In genomic region chr14:64676410-64677008, GRCh38 we compare ENCODE assay signal across 25 cellular contexts. TPM values are rescaled to one million over a fixed set of nuclear protein-coding genes. Genes with fewer than 3 reads are reported as not detected.
DNase-seq lines count a peak whose midpoint lies in the region; ATAC-seq, FAIRE-seq and TF ChIP-seq lines count a peak whose summit lies in the region.
"Had no signal": no experiment of that assay in that cellular context is flagged by ENCODE, and none has a peak within 500 bp of the region (broad histone marks: within the 10 kb centered on the region; RNA-seq: fewer than 3 reads in every experiment).

No MANE protein-coding gene starts in this region.

- H3K9me3 Mint-ChIP-seq in T-helper 1 cell treated with Interleukin-12 subunit alpha and Interleukin-12 subunit beta and Interleukin-4 antibody, amounts not matched to agents 30 μg/mL and 1 μg/mL, for 36 hours: peaks cover 10% of the 10 kb centered on the region
- no peaks in the 10 kb centered on the region for H3K9me3 Mint-ChIP-seq in Calu3 (ENCODE audit: low read depth, unreplicated experiment)
- H3K9me3 Mint-ChIP-seq: activated CD8-positive, alpha-beta T cell treated with anti-CD3 and anti-CD28 coated beads for 36 hours; brain; IgD-negative memory B cell had no signal

- no peak overlapping the region for H3K18ac ChIP-seq in trophoblast cell (ENCODE audit: low read length)

- H3K79me1 ChIP-seq in trophoblast cell (ENCODE audit: low read length): peaks cover 4% of the 10 kb centered on the region

- H3K27me3 Mint-ChIP-seq in T-helper 1 cell treated with Interleukin-12 subunit alpha and Interleukin-12 subunit beta and Interleukin-4 antibody, amounts not matched to agents 30 μg/mL and 1 μg/mL, for 36 hours (ENCODE audit: low read depth): peaks cover 7% of the 10 kb centered on the region
- H3K27me3 Mint-ChIP-seq in Calu3 (ENCODE audit: unreplicated experiment): no peaks in the 10 kb centered on the region
- H3K27me3 Mint-ChIP-seq: activated CD8-positive, alpha-beta T cell treated with anti-CD3 and anti-CD28 coated beads for 36 hours had no signal

- no peak overlapping the region for H4K8ac ChIP-seq in trophoblast cell (ENCODE audit: low read depth, low read length)

- TF ChIP-seq RAD21 in GM12878 (IDR thresholded peaks at IDR 0.05; ENCODE audit: insufficient read depth, low read depth, low read length): no peak

- peak overlapping the region; percentile 45 for H4K91ac ChIP-seq in trophoblast cell (ENCODE audit: low read depth, low read length)

- H3K27me3 ChIP-seq in GM12878 (replicated peaks in 1 of 2; ENCODE audit: control insufficient read depth in 2 of 2, insufficient read depth in 2 of 2, low read length in 1 of 2): no peaks in the 10 kb centered on the region
- H3K27me3 ChIP-seq in trophoblast cell (ENCODE audit: insufficient read depth, low read length): no peaks in the 10 kb centered on the region
- H3K27me3 ChIP-seq: adrenal gland, heart left ventricle, MG63 had no signal

- peak overlapping the region; percentile 33 for H3K27ac Mint-ChIP-seq in T-helper 1 cell treated with Interleukin-12 subunit alpha and Interleukin-12 subunit beta and Interleukin-4 antibody, amounts not matched to agents 30 μg/mL and 1 μg/mL, for 36 hours
- no peak overlapping the region for H3K27ac Mint-ChIP-seq in Calu3 (ENCODE audit: unreplicated experiment)
- H3K27ac Mint-ChIP-seq: activated CD8-positive, alpha-beta T cell treated with anti-CD3 and anti-CD28 coated beads for 36 hours; IgD-negative memory B cell had no signal

- H2BK5ac ChIP-seq in trophoblast cell (ENCODE audit: low read depth, low read length, poor library complexity): no peak overlapping the region

- RAD21 ChIA-PET in GM12878 (lab: Charles Lee; ENCODE audit: unreplicated experiment): no interaction called here

- SMC1A ChIA-PET in GM12878 (lab: Charles Lee; ENCODE audit: uncharacterized antibody, unreplicated experiment): interaction anchor here (0.7 to 1.6 kb wide), 2 partner anchors 13 to 82 kb away, joined by 3 to 4 read pairs; no protein-coding TSS in a partner anchor

- 5% methylated on average over 3 of the region's 3 CpGs for WGBS in GM12878 (ENCODE audit: insufficient coverage, insufficient replicate concordance, low lambda C conversion rate, missing lambda C conversion rate)
- no CpG with 5 or more reads among the region's 3 CpGs for WGBS in trophoblast cell (ENCODE audit: extremely low coverage, insufficient coverage, insufficient read length)

- H3K4me3 Mint-ChIP-seq in T-helper 1 cell treated with Interleukin-12 subunit alpha and Interleukin-12 subunit beta and Interleukin-4 antibody, amounts not matched to agents 30 μg/mL and 1 μg/mL, for 36 hours: no peak overlapping the region
- no peak overlapping the region for H3K4me3 Mint-ChIP-seq in Calu3 (ENCODE audit: low read depth, unreplicated experiment)
- H3K4me3 Mint-ChIP-seq: activated CD8-positive, alpha-beta T cell treated with anti-CD3 and anti-CD28 coated beads for 36 hours; brain; IgD-negative memory B cell had no signal

- POLR2A ChIA-PET in GM12878 (lab: Charles Lee): interaction anchor here (0.6 to 1.1 kb wide), 3 partner anchors 14 to 123 kb away, joined by 4 read pairs; no protein-coding TSS in a partner anchor

- no peak overlapping the region for H4K12ac ChIP-seq in trophoblast cell (ENCODE audit: low read depth, low read length)

- peaks cover 20% of the 10 kb centered on the region for H3K36me3 Mint-ChIP-seq in T-helper 1 cell treated with Interleukin-12 subunit alpha and Interleukin-12 subunit beta and Interleukin-4 antibody, amounts not matched to agents 30 μg/mL and 1 μg/mL, for 36 hours (ENCODE audit: low read depth)
- H3K36me3 Mint-ChIP-seq in Calu3 (ENCODE audit: insufficient read depth, unreplicated experiment): no peaks in the 10 kb centered on the region
- H3K36me3 Mint-ChIP-seq: brain, IgD-negative memory B cell had no signal

- no peak overlapping the region for H2BK120ac ChIP-seq in trophoblast cell (ENCODE audit: insufficient read depth, low read length, poor library complexity)

- H3K4me3 ChIP-seq in GM12878 (no peak overlapping the region), trophoblast cell (ENCODE audit: low read depth, low read length) (no peak overlapping the region)
- H3K4me3 ChIP-seq: adrenal gland, heart left ventricle, MG63 had no signal

- DNase-seq in T-helper 1 cell (no peak), KBM-7 (peak; percentile 54), GM12878 (ENCODE audit: low read depth, low spot score) (no peak), trophoblast cell (no peak), Calu3 (no peak)
- DNase-seq: activated CD8-positive, alpha-beta T cell treated with anti-CD3 and anti-CD28 coated beads for 36 hours; activated naive CD4-positive, alpha-beta T cell; activated T-cell treated with anti-CD3 and anti-CD28 coated beads, Interleukin-2, amount 50 U/mL, for 1 hour; adrenal gland; DMS79; effector CD4-positive, alpha-beta T cell; erythroblast; heart left ventricle; MG63; NCI-H2029; NCI-H2227 treated with DMSO at 0.1 percent for 48 hours; occipital lobe; SK-N-SH; T-helper 9 cell had no signal

- peak; percentile 13 for FAIRE-seq in GM12878 (lab: Jason Lieb, UNC)

- TF ChIP-seq EP300 in GM12878 (IDR thresholded peaks at IDR 0.05; ENCODE audit: borderline replicate concordance in 1 of 2, control insufficient read depth in 1 of 2, low read depth in 2 of 2, low read length in 2 of 2): no peak

- H3K14ac ChIP-seq in trophoblast cell (ENCODE audit: low read length): no peak overlapping the region

- ATAC-seq in GM12878 (peak; percentile 60), GM21528 (IDR thresholded peaks at IDR 0.05; ENCODE audit: low FRiP score, unreplicated experiment) (no peak), GM19328 (IDR thresholded peaks at IDR 0.05; ENCODE audit: unreplicated experiment) (no peak)
- ATAC-seq: activated CD8-positive, alpha-beta T cell treated with anti-CD3 and anti-CD28 coated beads for 36 hours; HCT116; heart left ventricle had no signal

- H2AK5ac ChIP-seq in trophoblast cell (ENCODE audit: low read length): no peak overlapping the region

- no peak overlapping the region for H2BK12ac ChIP-seq in trophoblast cell (ENCODE audit: low read length)

- BruUV-seq in GM12878 (replicated peaks; lab: Mats Ljungman, UMichigan) (no TSS peak), Calu3 (replicated peaks; lab: Mats Ljungman, UMichigan) (no TSS peak)

- no peak overlapping the region for H3K9ac ChIP-seq in GM12878 (ENCODE audit: control insufficient read depth, insufficient read depth, low read length)
- H3K9ac ChIP-seq in trophoblast cell (ENCODE audit: low read length): no peak overlapping the region
- H3K9ac ChIP-seq: SK-N-SH had no signal

- H4K20me1 ChIP-seq in GM12878 (ENCODE audit: control insufficient read depth, insufficient read depth): no peaks in the 10 kb centered on the region

- intact Hi-C loops in GM12878 (cut with micrococcal nuclease; ENCODE audit: unreplicated experiment) (loop anchor here (10.0 kb wide), 1 partner anchor 308 kb away; the partner anchor contains the start of gene FNTB), Calu3 (cut with micrococcal nuclease; ENCODE audit: unreplicated experiment) (no loop called here)

- peaks cover 52% of the 10 kb centered on the region for H3K4me1 Mint-ChIP-seq in T-helper 1 cell treated with Interleukin-12 subunit alpha and Interleukin-12 subunit beta and Interleukin-4 antibody, amounts not matched to agents 30 μg/mL and 1 μg/mL, for 36 hours (ENCODE audit: low read depth)
- H3K4me1 Mint-ChIP-seq in Calu3 (ENCODE audit: low read depth, unreplicated experiment): peaks cover 9% of the 10 kb centered on the region

- H3K79me2 ChIP-seq in GM12878 (ENCODE audit: control insufficient read depth, insufficient read depth, low read length) (no peaks in the 10 kb centered on the region), trophoblast cell (ENCODE audit: control insufficient read depth, insufficient read depth, low read length, poor library complexity) (peaks cover 2% of the 10 kb centered on the region)

- TF ChIP-seq POLR2A in GM12878 (IDR thresholded peaks at IDR 0.05; ENCODE audit: low read depth, low read length): no peak

- no peak overlapping the region for H3K4ac ChIP-seq in trophoblast cell (ENCODE audit: low read depth, low read length)

- H3K4me1 ChIP-seq in GM12878 (ENCODE audit: control insufficient read depth, insufficient read depth, low read length) (peaks cover 6% of the 10 kb centered on the region), trophoblast cell (ENCODE audit: control insufficient read depth in 1 of 2, insufficient read depth in 2 of 2, low read length in 2 of 2) (peaks cover 4 to 6% of the 10 kb centered on the region in 2 experiments)
- H3K4me1 ChIP-seq: adrenal gland had no signal

- no peaks in the 10 kb centered on the region; the same call in 2 of the 3 replicates for H3K9me3 ChIP-seq in GM12878 (replicated peaks; ENCODE audit: control insufficient read depth, insufficient read depth, low read length)
- no peaks in the 10 kb centered on the region for H3K9me3 ChIP-seq in trophoblast cell (ENCODE audit: insufficient read depth, low read depth, low read length)
- H3K9me3 ChIP-seq: adrenal gland, heart left ventricle, MG63, SK-N-SH had no signal

- TF ChIP-seq CTCF in GM12878 (IDR thresholded peaks at IDR 0.05 in 2 of 3, conservative IDR thresholded peaks at IDR 0.05 in 1 of 3; ENCODE audit: control insufficient read depth in 2 of 3, extremely low read depth in 1 of 3, insufficient read depth in 1 of 3, low read depth in 3 of 3, low read length in 3 of 3): no peak
- TF ChIP-seq CTCF in Calu3 (IDR thresholded peaks at IDR 0.05; ENCODE audit: unreplicated experiment): no peak

- H2AFZ ChIP-seq in GM12878 (ENCODE audit: control insufficient read depth, low read depth, low read length): no peak overlapping the region
- no peak overlapping the region for H2AFZ ChIP-seq in trophoblast cell (ENCODE audit: insufficient read depth, low read length, poor library complexity)

- H3K4me2 ChIP-seq in GM12878 (ENCODE audit: control insufficient read depth, insufficient read depth) (no peak overlapping the region), trophoblast cell (ENCODE audit: low read length) (no peak overlapping the region)
- H3K4me2 ChIP-seq: SK-N-SH had no signal

- H3K27ac ChIP-seq in GM12878 (ENCODE audit: control insufficient read depth, insufficient read depth): no peak overlapping the region
- H3K27ac ChIP-seq in trophoblast cell (ENCODE audit: low read depth, low read length): no peak overlapping the region
- H3K27ac ChIP-seq: adrenal gland, heart left ventricle had no signal

- no peak overlapping the region for H3K23ac ChIP-seq in trophoblast cell (ENCODE audit: low read length)

- H3K36me3 ChIP-seq in GM12878 (ENCODE audit: control insufficient read depth in 2 of 2, insufficient read depth in 2 of 2, low read length in 1 of 2) (no peaks in the 10 kb centered on the region), trophoblast cell (ENCODE audit: control insufficient read depth in 1 of 2, insufficient read depth in 2 of 2, low read length in 2 of 2) (no peaks in the 10 kb centered on the region)
- H3K36me3 ChIP-seq: adrenal gland, heart left ventricle, MG63 had no signal

- in situ Hi-C loops in KBM-7 (cut with MboI; ENCODE audit: low pct_unique_long_range_greater_than_20kb, low sequenced_read_pairs): loop anchor here (10.0 kb wide), 1 partner anchor 88 kb away; no protein-coding TSS in a partner anchor
- in situ Hi-C loops in GM12878 (cut with MboI): no loop called here

- CTCF ChIA-PET in GM12878 (lab: Yijun Ruan, JAX): interaction anchor here (1.6 to 9.8 kb wide), 2 partner anchors 85 to 90 kb away, joined by 3 to 69 read pairs; no protein-coding TSS in a partner anchor
- CTCF ChIA-PET in Calu3 (lab: Charles Lee): interaction anchor here (1.2 kb wide), 1 partner anchor 86 kb away, joined by 3 read pairs; no protein-coding TSS in a partner anchor

RNA-seq across cellular contexts. Expression of gene PLEKHG3, which starts 27.7 kb away (rescaled TPM):
- total RNA-seq in GM12878 (2013; cell fraction: nucleolus; rRNA removed): 0.44 and 0.88 TPM in 2 replicates
- total RNA-seq in GM12878 (2014; rRNA removed) (0.05 TPM in 1 of 2 replicates, not detected in the other), GM12878 (2014; rRNA removed; fragmentation: Illumina TruSeq; extraction: Trizol) (not detected in 2 replicates), GM12878 (2021) (0.32 and 0.64 TPM in 2 replicates), Calu3 (2022) (39.0 and 53.6 TPM in 2 replicates)
- polyA plus RNA-seq in GM12878 (2011; ENCODE audit: low read depth): not detected
- polyA plus RNA-seq in GM12878 (2011; rRNA removed) (0.37 and 0.73 TPM in 2 replicates), GM12878 (2014; fragmentation: Illumina TruSeq; extraction: Trizol) (0.03 TPM in 1 of 2 replicates, not detected in the other), GM12878 (2014; fragmentation: Nextera tagmentation; extraction: Ambion mirVana) (not detected), GM12878 (2014; rRNA removed) (0.05 and 0.06 TPM in 2 replicates), GM12878 (2016; fragmentation: Nextera tagmentation; extraction: Ambion mirVana) (under 1 TPM in 1 of 2 experiments, not detected in 1; 0.07 TPM)
- polyA plus RNA-seq in GM12878 (2011; cell fraction: cytosol; rRNA removed): 0.65 and 0.66 TPM in 2 replicates
- polyA plus RNA-seq in GM12878 (2011; cell fraction: nucleus; rRNA removed): 2.0 and 2.6 TPM in 2 replicates
- 0.15 TPM in 1 of 2 replicates, not detected in the other for polyA plus RNA-seq in GM12878 (2012)
- 1.4 and 1.6 TPM in 2 replicates for polyA minus RNA-seq in GM12878 (2011; rRNA and poly(A)+ RNA removed)
- polyA minus RNA-seq in GM12878 (2011; cell fraction: cytosol; rRNA and poly(A)+ RNA removed): 0.27 and 3.2 TPM in 2 replicates
- 0.85 and 1.1 TPM in 2 replicates for polyA minus RNA-seq in GM12878 (2011; cell fraction: nucleus; rRNA and poly(A)+ RNA removed)
- 54.5 and 57.2 TPM in 2 replicates for polyA plus RNA-seq in trophoblast cell (2013)

Comparison
In these comparisons a context has a peak if more than half of its experiments do, and no peak if none do; other contexts are left out.
1. RNA of gene PLEKHG3, which starts 27.7 kb away (total RNA-seq): 39.0 to 53.6 TPM in Calu3; 0.05 to 0.88 TPM in GM12878; every median in the first group is over 10 times any median in the second.